ENCODE assay signal across 23 cellular contexts in genomic region chr9:105088088-105088487, GRCh38.
"Had no signal": no experiment of that assay in that cellular context is flagged by ENCODE, and none has a peak within 500 bp of the region (broad histone marks: within the 10 kb centered on the region; RNA-seq: fewer than 3 reads in every experiment).

No MANE protein-coding gene starts in this region.

- H3K4me1 Mint-ChIP-seq: activated CD4-positive, alpha-beta T cell treated with anti-CD3 and anti-CD28 coated beads, Interleukin-2, amount 10 ng/mL, durations not matched to agents 7 days and 5 days; activated naive CD4-positive, alpha-beta T cell treated with anti-CD3 and anti-CD28 coated beads, Interleukin-2, amount 50 U/mL, for 24 hours; naive B cell; neural crest cell; stimulated activated memory B cell treated with anti-CD40 and anti-IgM and Interleukin-4, amounts not matched to agents 10 μg/mL and 1 μg/mL and 100 μg/mL, for 72 hours had no signal

- H3K4me3 ChIP-seq: spleen, thoracic aorta, upper lobe of right lung had no signal

- H3K27me3 Mint-ChIP-seq: activated CD4-positive, alpha-beta T cell treated with anti-CD3 and anti-CD28 coated beads, Interleukin-2, amount 10 ng/mL, durations not matched to agents 7 days and 5 days; activated naive CD4-positive, alpha-beta T cell treated with anti-CD3 and anti-CD28 coated beads, Interleukin-2, amount 50 U/mL, for 24 hours; naive B cell; stimulated activated memory B cell treated with anti-CD40 and anti-IgM and Interleukin-4, amounts not matched to agents 10 μg/mL and 1 μg/mL and 100 μg/mL, for 72 hours had no signal

- H3K4me1 ChIP-seq: spleen, upper lobe of right lung had no signal

- DNase-seq: activated CD4-positive, alpha-beta T cell treated with anti-CD3 and anti-CD28 coated beads, Interleukin-2, amount 10 ng/mL, durations not matched to agents 7 days and 5 days; activated CD8-positive, alpha-beta memory T cell treated with anti-CD3 and anti-CD28 coated beads for 24 hours; activated CD8-positive, alpha-beta memory T cell treated with anti-CD3 and anti-CD28 coated beads, Interleukin-2, amount 50 U/mL, for 48 hours; activated gamma-delta T cell; activated T-cell treated with anti-CD3 and anti-CD28 coated beads, Interleukin-2, amount 50 U/mL, for 72 hours; effector CD8-positive, alpha-beta T cell; foreskin fibroblast; hypothalamus; kidney; naive B cell; spleen; stimulated activated CD4-positive, alpha-beta T cell treated with anti-CD3 and anti-CD28 coated beads, Interleukin-4, amount 100 ng/mL, for 4 hours; T1000; upper lobe of right lung had no signal

- H3K27ac Mint-ChIP-seq: activated CD4-positive, alpha-beta T cell treated with anti-CD3 and anti-CD28 coated beads, Interleukin-2, amount 10 ng/mL, durations not matched to agents 7 days and 5 days; activated naive CD4-positive, alpha-beta T cell treated with anti-CD3 and anti-CD28 coated beads, Interleukin-2, amount 50 U/mL, for 24 hours; activated T-cell treated with anti-CD3 and anti-CD28 coated beads, Interleukin-2, amount 50 U/mL, for 72 hours; naive B cell; stimulated activated memory B cell treated with anti-CD40 and anti-IgM and Interleukin-4, amounts not matched to agents 10 μg/mL and 1 μg/mL and 100 μg/mL, for 72 hours had no signal

- H3K27ac ChIP-seq: spleen, thoracic aorta, upper lobe of right lung had no signal

- H3K9me3 Mint-ChIP-seq: activated CD4-positive, alpha-beta T cell treated with anti-CD3 and anti-CD28 coated beads, Interleukin-2, amount 10 ng/mL, durations not matched to agents 7 days and 5 days; activated naive CD4-positive, alpha-beta T cell treated with anti-CD3 and anti-CD28 coated beads, Interleukin-2, amount 50 U/mL, for 24 hours; activated T-cell treated with anti-CD3 and anti-CD28 coated beads, Interleukin-2, amount 50 U/mL, for 72 hours; stimulated activated memory B cell treated with anti-CD40 and anti-IgM and Interleukin-4, amounts not matched to agents 10 μg/mL and 1 μg/mL and 100 μg/mL, for 72 hours had no signal

- H3K36me3 Mint-ChIP-seq: activated naive CD4-positive, alpha-beta T cell treated with anti-CD3 and anti-CD28 coated beads, Interleukin-2, amount 50 U/mL, for 24 hours; naive B cell; stimulated activated memory B cell treated with anti-CD40 and anti-IgM and Interleukin-4, amounts not matched to agents 10 μg/mL and 1 μg/mL and 100 μg/mL, for 72 hours had no signal

- H3K27me3 ChIP-seq: spleen, upper lobe of right lung had no signal

- H3K36me3 ChIP-seq: spleen, thoracic aorta, upper lobe of right lung had no signal

- FAIRE-seq: astrocyte, endothelial cell of umbilical vein, kidney had no signal

- H3K9me3 ChIP-seq: thoracic aorta, upper lobe of right lung had no signal

- H3K4me3 Mint-ChIP-seq: activated CD4-positive, alpha-beta T cell treated with anti-CD3 and anti-CD28 coated beads, Interleukin-2, amount 10 ng/mL, durations not matched to agents 7 days and 5 days; activated naive CD4-positive, alpha-beta T cell treated with anti-CD3 and anti-CD28 coated beads, Interleukin-2, amount 50 U/mL, for 24 hours; activated T-cell treated with anti-CD3 and anti-CD28 coated beads, Interleukin-2, amount 50 U/mL, for 72 hours; naive B cell; neural crest cell; stimulated activated memory B cell treated with anti-CD40 and anti-IgM and Interleukin-4, amounts not matched to agents 10 μg/mL and 1 μg/mL and 100 μg/mL, for 72 hours had no signal

- ATAC-seq: activated CD4-positive, CD25-positive, alpha-beta regulatory T cell treated with anti-CD3 and anti-CD28 coated beads, Interleukin-2, amount 50 U/mL, for 24 hours; activated T-cell treated with anti-CD3 and anti-CD28 coated beads, Interleukin-2, amount 50 U/mL, for 72 hours; left lobe of liver; sciatic nerve; stimulated activated memory B cell treated with anti-CD40 and anti-IgM and Interleukin-4, amounts not matched to agents 10 μg/mL and 1 μg/mL and 100 μg/mL, for 72 hours; upper lobe of right lung had no signal
